Comparison of ENCODE assay signal across 1 cellular context in the genomic region with DNA sequence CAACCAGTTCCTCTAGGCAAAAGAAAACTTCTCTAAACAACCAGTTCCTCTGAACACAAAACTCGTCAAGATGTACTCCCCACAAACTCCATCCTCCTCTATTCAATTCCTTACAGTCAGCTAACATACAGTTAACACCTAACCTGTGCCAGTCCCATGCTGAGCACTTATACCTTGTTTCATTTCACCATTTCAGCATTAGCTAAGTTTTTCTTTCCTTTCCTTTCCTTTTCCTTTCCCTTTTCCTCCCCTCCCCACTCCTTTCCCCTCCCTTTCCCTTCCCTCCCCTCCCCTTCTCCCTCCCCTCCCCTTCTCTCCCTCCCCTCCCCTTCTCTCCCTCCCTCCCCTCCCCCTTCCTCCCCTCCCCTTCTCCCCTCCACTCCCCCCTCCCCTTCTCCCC.
TF ChIP-seq lines count a peak whose summit lies in the region.

No MANE protein-coding gene starts in this region.

TF ChIP-seq in WTC11, 78 proteins besides CTCF, POLR2A, EP300 and RAD21 (continued from another document):
- no peak for TF ChIP-seq JUN (CRISPR knock-in tag; IDR thresholded peaks at IDR 0.05)
- TF ChIP-seq, protein P1, sequence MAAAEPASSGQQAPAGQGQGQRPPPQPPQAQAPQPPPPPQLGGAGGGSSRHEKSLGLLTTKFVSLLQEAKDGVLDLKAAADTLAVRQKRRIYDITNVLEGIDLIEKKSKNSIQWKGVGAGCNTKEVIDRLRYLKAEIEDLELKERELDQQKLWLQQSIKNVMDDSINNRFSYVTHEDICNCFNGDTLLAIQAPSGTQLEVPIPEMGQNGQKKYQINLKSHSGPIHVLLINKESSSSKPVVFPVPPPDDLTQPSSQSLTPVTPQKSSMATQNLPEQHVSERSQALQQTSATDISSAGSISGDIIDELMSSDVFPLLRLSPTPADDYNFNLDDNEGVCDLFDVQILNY (CRISPR knock-in tag; IDR thresholded peaks at IDR 0.05): no peak
- TF ChIP-seq, protein P2, sequence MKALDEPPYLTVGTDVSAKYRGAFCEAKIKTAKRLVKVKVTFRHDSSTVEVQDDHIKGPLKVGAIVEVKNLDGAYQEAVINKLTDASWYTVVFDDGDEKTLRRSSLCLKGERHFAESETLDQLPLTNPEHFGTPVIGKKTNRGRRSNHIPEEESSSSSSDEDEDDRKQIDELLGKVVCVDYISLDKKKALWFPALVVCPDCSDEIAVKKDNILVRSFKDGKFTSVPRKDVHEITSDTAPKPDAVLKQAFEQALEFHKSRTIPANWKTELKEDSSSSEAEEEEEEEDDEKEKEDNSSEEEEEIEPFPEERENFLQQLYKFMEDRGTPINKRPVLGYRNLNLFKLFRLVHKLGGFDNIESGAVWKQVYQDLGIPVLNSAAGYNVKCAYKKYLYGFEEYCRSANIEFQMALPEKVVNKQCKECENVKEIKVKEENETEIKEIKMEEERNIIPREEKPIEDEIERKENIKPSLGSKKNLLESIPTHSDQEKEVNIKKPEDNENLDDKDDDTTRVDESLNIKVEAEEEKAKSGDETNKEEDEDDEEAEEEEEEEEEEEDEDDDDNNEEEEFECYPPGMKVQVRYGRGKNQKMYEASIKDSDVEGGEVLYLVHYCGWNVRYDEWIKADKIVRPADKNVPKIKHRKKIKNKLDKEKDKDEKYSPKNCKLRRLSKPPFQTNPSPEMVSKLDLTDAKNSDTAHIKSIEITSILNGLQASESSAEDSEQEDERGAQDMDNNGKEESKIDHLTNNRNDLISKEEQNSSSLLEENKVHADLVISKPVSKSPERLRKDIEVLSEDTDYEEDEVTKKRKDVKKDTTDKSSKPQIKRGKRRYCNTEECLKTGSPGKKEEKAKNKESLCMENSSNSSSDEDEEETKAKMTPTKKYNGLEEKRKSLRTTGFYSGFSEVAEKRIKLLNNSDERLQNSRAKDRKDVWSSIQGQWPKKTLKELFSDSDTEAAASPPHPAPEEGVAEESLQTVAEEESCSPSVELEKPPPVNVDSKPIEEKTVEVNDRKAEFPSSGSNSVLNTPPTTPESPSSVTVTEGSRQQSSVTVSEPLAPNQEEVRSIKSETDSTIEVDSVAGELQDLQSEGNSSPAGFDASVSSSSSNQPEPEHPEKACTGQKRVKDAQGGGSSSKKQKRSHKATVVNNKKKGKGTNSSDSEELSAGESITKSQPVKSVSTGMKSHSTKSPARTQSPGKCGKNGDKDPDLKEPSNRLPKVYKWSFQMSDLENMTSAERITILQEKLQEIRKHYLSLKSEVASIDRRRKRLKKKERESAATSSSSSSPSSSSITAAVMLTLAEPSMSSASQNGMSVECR (CRISPR knock-in tag; IDR thresholded peaks at IDR 0.05; ENCODE audit: borderline replicate concordance): no peak
- TF ChIP-seq, protein P3, sequence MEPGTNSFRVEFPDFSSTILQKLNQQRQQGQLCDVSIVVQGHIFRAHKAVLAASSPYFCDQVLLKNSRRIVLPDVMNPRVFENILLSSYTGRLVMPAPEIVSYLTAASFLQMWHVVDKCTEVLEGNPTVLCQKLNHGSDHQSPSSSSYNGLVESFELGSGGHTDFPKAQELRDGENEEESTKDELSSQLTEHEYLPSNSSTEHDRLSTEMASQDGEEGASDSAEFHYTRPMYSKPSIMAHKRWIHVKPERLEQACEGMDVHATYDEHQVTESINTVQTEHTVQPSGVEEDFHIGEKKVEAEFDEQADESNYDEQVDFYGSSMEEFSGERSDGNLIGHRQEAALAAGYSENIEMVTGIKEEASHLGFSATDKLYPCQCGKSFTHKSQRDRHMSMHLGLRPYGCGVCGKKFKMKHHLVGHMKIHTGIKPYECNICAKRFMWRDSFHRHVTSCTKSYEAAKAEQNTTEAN (CRISPR knock-in tag; IDR thresholded peaks at IDR 0.05): no peak
- no peak for TF ChIP-seq GTF2I (CRISPR knock-in tag; conservative IDR thresholded peaks at IDR 0.05)
- TF ChIP-seq, protein P4, sequence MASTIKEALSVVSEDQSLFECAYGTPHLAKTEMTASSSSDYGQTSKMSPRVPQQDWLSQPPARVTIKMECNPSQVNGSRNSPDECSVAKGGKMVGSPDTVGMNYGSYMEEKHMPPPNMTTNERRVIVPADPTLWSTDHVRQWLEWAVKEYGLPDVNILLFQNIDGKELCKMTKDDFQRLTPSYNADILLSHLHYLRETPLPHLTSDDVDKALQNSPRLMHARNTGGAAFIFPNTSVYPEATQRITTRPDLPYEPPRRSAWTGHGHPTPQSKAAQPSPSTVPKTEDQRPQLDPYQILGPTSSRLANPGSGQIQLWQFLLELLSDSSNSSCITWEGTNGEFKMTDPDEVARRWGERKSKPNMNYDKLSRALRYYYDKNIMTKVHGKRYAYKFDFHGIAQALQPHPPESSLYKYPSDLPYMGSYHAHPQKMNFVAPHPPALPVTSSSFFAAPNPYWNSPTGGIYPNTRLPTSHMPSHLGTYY (CRISPR knock-in tag; IDR thresholded peaks at IDR 0.05): no peak
- no peak for TF ChIP-seq ZNF263 (CRISPR knock-in tag; IDR thresholded peaks at IDR 0.05; ENCODE audit: low read depth)
- no peak for TF ChIP-seq ZNF416 (CRISPR knock-in tag; IDR thresholded peaks at IDR 0.05)
- no peak for TF ChIP-seq KAT7 (CRISPR knock-in tag; IDR thresholded peaks at IDR 0.05; ENCODE audit: borderline replicate concordance)
